In genomic region chr15:99556010-99556409, GRCh38 we compare ENCODE assay signal across 26 cellular contexts. TPM values are rescaled to one million over a fixed set of nuclear protein-coding genes. Genes with fewer than 3 reads are reported as not detected.
A peak's percentile ranks its signal among the peaks of the same experiment; 100 is the strongest.
DNase-seq lines count a peak whose midpoint lies in the region; ATAC-seq and TF ChIP-seq lines count a peak whose summit lies in the region.
"Had no signal": no experiment of that assay in that cellular context is flagged by ENCODE, and none has a peak within 500 bp of the region (broad histone marks: within the 10 kb centered on the region; RNA-seq: fewer than 3 reads in every experiment).

No MANE protein-coding gene starts in this region.

- H3K4me1 Mint-ChIP-seq in activated B cell treated with CpG ODN at 0.5 μM for 24 hours: peaks cover 37% of the 10 kb centered on the region
- H3K4me1 Mint-ChIP-seq in CD14-positive monocyte: peaks cover 8% of the 10 kb centered on the region
- H3K4me1 Mint-ChIP-seq: activated CD4-positive, alpha-beta T cell treated with anti-CD3 and anti-CD28 coated beads, Interleukin-2, amount 10 ng/mL, durations not matched to agents 24 days and 14 days; natural killer cell had no signal

- H3K9me3 ChIP-seq in spleen: no peaks in the 10 kb centered on the region
- no peaks in the 10 kb centered on the region for H3K9me3 ChIP-seq in PC-9 (ENCODE audit: insufficient read depth, low read depth)
- H3K9me3 ChIP-seq: left ventricle myocardium inferior, transverse colon had no signal

- H3K36me3 Mint-ChIP-seq in activated B cell treated with CpG ODN at 0.5 μM for 24 hours (ENCODE audit: low read depth): no peaks in the 10 kb centered on the region
- no peaks in the 10 kb centered on the region for H3K36me3 Mint-ChIP-seq in CD14-positive monocyte
- H3K36me3 Mint-ChIP-seq: natural killer cell had no signal

- POLR2A ChIA-PET in activated B cell treated with CpG ODN at 0.5 μM for 24 hours (lab: Charles Lee): interaction anchor here (0.9 to 2.3 kb wide), 5 partner anchors 9 to 52 kb away, joined by 3 to 12 read pairs (median 5); no protein-coding TSS in a partner anchor
- POLR2A ChIA-PET in PC-9 (lab: Charles Lee; ENCODE audit: unreplicated experiment): interaction anchor here (0.6 kb wide), 1 partner anchor 91 kb away, joined by 8 read pairs; no protein-coding TSS in a partner anchor

- H3K27me3 ChIP-seq in spleen (replicated peaks in 1 of 7) (no peaks in the 10 kb centered on the region), PC-9 (ENCODE audit: insufficient read depth, low read depth) (no peaks in the 10 kb centered on the region)
- H3K27me3 ChIP-seq: transverse colon had no signal

- H3K27ac ChIP-seq in spleen (peak overlapping the region in 3 of 8 donors; percentile 0 to 25 (median 15)), PC-9 (no peak overlapping the region)
- H3K27ac ChIP-seq: GM23248, HL-60, left ventricle myocardium inferior, transverse colon, WERI-Rb-1 had no signal

- no peak for TF ChIP-seq POLR2A in spleen (IDR thresholded peaks at IDR 0.05)

- H3K36me3 ChIP-seq in spleen (no peaks in the 10 kb centered on the region), PC-9 (ENCODE audit: low read depth) (no peaks in the 10 kb centered on the region)
- H3K36me3 ChIP-seq: left ventricle myocardium inferior, transverse colon, WERI-Rb-1 had no signal

- TF ChIP-seq CTCF in activated B cell treated with CpG ODN at 0.5 μM for 24 hours (IDR thresholded peaks at IDR 0.05) (no peak), spleen (IDR thresholded peaks at IDR 0.05 in 8 of 11, conservative IDR thresholded peaks at IDR 0.05 in 3 of 11) (no peak), CD14-positive monocyte (IDR thresholded peaks at IDR 0.05) (no peak), PC-9 (conservative IDR thresholded peaks at IDR 0.05) (no peak)

- H3K27ac Mint-ChIP-seq in activated B cell treated with CpG ODN at 0.5 μM for 24 hours: peak overlapping the region; percentile 73
- H3K27ac Mint-ChIP-seq in CD14-positive monocyte: peak overlapping the region in 1 of 7 donors; percentile 49
- H3K27ac Mint-ChIP-seq: activated CD4-positive, alpha-beta T cell treated with anti-CD3 and anti-CD28 coated beads, Interleukin-2, amount 10 ng/mL, durations not matched to agents 24 days and 14 days; activated T-cell treated with anti-CD3 and anti-CD28 coated beads, Interleukin-2, amount 50 U/mL, for 24 hours; HFFc6; natural killer cell had no signal

- no peak overlapping the region for H2AFZ ChIP-seq in PC-9
- H2AFZ ChIP-seq: GM23248 had no signal

- H4K20me1 ChIP-seq in PC-9 (ENCODE audit: insufficient read depth): no peaks in the 10 kb centered on the region

- peak; percentile 8 for DNase-seq in DMS 273 treated with DMSO at 0.1 percent for 48 hours (lab: John Stamatoyannopoulos, UW)
- peak; percentile 67 for DNase-seq in NCI-H2171 treated with DMSO at 0.1 percent for 48 hours (lab: John Stamatoyannopoulos, UW)
- no peak for DNase-seq in activated B cell treated with CpG ODN at 0.5 μM for 24 hours
- peak; percentile 77 for DNase-seq in spleen
- no peak for DNase-seq in CD14-positive monocyte (ENCODE audit: low spot score)
- no peak for DNase-seq in PC-9
- no peak for DNase-seq in SW 1271 (lab: John Stamatoyannopoulos, UW)
- DNase-seq: ACHN; activated CD4-positive, alpha-beta T cell treated with anti-CD3 and anti-CD28 coated beads, Interleukin-2, amount 10 ng/mL, durations not matched to agents 24 days and 14 days; activated T-cell treated with anti-CD3 and anti-CD28 coated beads, Interleukin-2, amount 50 U/mL, for 24 hours; C1 segment of cervical spinal cord; EL; glutamatergic neuron; GM23248; HFFc6; islet precursor cell; Kasumi-1; left ventricle myocardium inferior; midbrain; natural killer cell; NCI-H1048; NCI-H187 treated with DMSO at 0.1 percent for 48 hours; transverse colon; WERI-Rb-1 had no signal

- H3K27me3 Mint-ChIP-seq in activated B cell treated with CpG ODN at 0.5 μM for 24 hours: no peaks in the 10 kb centered on the region
- H3K27me3 Mint-ChIP-seq in CD14-positive monocyte (ENCODE audit: low read depth in 3 of 3): peaks cover 0 to 7% (median 3%) of the 10 kb centered on the region in 3 donors
- H3K27me3 Mint-ChIP-seq: activated T-cell treated with anti-CD3 and anti-CD28 coated beads, Interleukin-2, amount 50 U/mL, for 24 hours had no signal

- no TSS peak for BruUV-seq in PC-9 (replicated peaks; lab: Mats Ljungman, UMichigan)

- H3K4me1 ChIP-seq in spleen (peaks cover 0 to 11% (median 0%) of the 10 kb centered on the region in 6 donors), PC-9 (replicated peaks; ENCODE audit: insufficient read depth) (no peaks in the 10 kb centered on the region)
- H3K4me1 ChIP-seq: left ventricle myocardium inferior, transverse colon had no signal

- H3K4me3 ChIP-seq in spleen (no peak overlapping the region), PC-9 (no peak overlapping the region)
- H3K4me3 ChIP-seq: GM23248, left ventricle myocardium inferior, transverse colon had no signal

- WGBS in spleen, 5 donors: 49 to 81% (median 78%) methylated on average over 5 of the region's 5 CpGs

- H3K9me3 Mint-ChIP-seq in activated B cell treated with CpG ODN at 0.5 μM for 24 hours: no peaks in the 10 kb centered on the region
- peaks cover 0 to 2% (median 0%) of the 10 kb centered on the region in 7 donors for H3K9me3 Mint-ChIP-seq in CD14-positive monocyte
- H3K9me3 Mint-ChIP-seq: activated CD4-positive, alpha-beta T cell treated with anti-CD3 and anti-CD28 coated beads, Interleukin-2, amount 10 ng/mL, durations not matched to agents 24 days and 14 days; activated T-cell treated with anti-CD3 and anti-CD28 coated beads, Interleukin-2, amount 50 U/mL, for 24 hours; HFFc6; natural killer cell had no signal

- H3F3A ChIP-seq in PC-9 (ENCODE audit: insufficient read depth, low read depth): no peaks in the 10 kb centered on the region

- intact Hi-C loops in activated B cell treated with CpG ODN at 0.5 μM for 24 hours (cut with micrococcal nuclease) (loop anchor here (1.0 kb wide), 1 partner anchor 8 kb away; no protein-coding TSS in a partner anchor), spleen (cut with DNase I; ENCODE audit: low total_unique reads) (no loop called here), CD14-positive monocyte (cut with micrococcal nuclease) (no loop called here), PC-9 (cut with micrococcal nuclease; ENCODE audit: unreplicated experiment) (no loop called here)

- H3K4me3 Mint-ChIP-seq in activated B cell treated with CpG ODN at 0.5 μM for 24 hours (no peak overlapping the region), CD14-positive monocyte (no peak overlapping the region)
- H3K4me3 Mint-ChIP-seq: activated CD4-positive, alpha-beta T cell treated with anti-CD3 and anti-CD28 coated beads, Interleukin-2, amount 10 ng/mL, durations not matched to agents 24 days and 14 days; activated T-cell treated with anti-CD3 and anti-CD28 coated beads, Interleukin-2, amount 50 U/mL, for 24 hours; HFFc6; natural killer cell had no signal

- CTCF ChIA-PET in activated B cell treated with CpG ODN at 0.5 μM for 24 hours (lab: Charles Lee) (interaction anchor here (0.8 kb wide), 1 partner anchor 148 kb away, joined by 5 read pairs; no protein-coding TSS in a partner anchor), PC-9 (lab: Charles Lee) (no interaction called here)

- peak; percentile 82 for ATAC-seq in activated B cell treated with CpG ODN at 0.5 μM for 24 hours (ENCODE audit: low read depth)
- ATAC-seq in GM21390 (IDR thresholded peaks at IDR 0.05; ENCODE audit: unreplicated experiment): no peak
- ATAC-seq: natural killer cell had no signal

- no peaks in the 10 kb centered on the region for H3K79me2 ChIP-seq in PC-9 (ENCODE audit: low read depth)

- H3K9me2 ChIP-seq in PC-9 (ENCODE audit: insufficient read depth): no peaks in the 10 kb centered on the region

- H3K4me2 ChIP-seq in PC-9: no peak overlapping the region

RNA-seq across cellular contexts. Expression of gene MEF2A, which starts 9.8 kb away (rescaled TPM):
- total RNA-seq in activated B cell treated with CpG ODN at 0.5 μM for 24 hours (75.7 and 88.3 TPM in 2 replicates), spleen (100 to 1,000 TPM in 3 of 7 donors, 10 to 100 TPM in 4; 74.2 to 143 (median 96.4) TPM), PC-9 (2021) (25.7 and 31.8 TPM in 2 replicates)
- polyA plus RNA-seq in spleen (10 to 100 TPM; 21.9 to 27.8 (median 27.2) TPM), CD14-positive monocyte (10 to 100 TPM; 20.3 to 33.5 TPM)

Comparison
In these comparisons a context has a peak if more than half of its experiments do, and no peak if none do; other contexts are left out.
1. DNase-seq: peak in DMS 273 treated with DMSO at 0.1 percent for 48 hours (single experiment), NCI-H2171 treated with DMSO at 0.1 percent for 48 hours (single experiment) and spleen (single experiment); none in activated B cell treated with CpG ODN at 0.5 μM for 24 hours (single experiment), CD14-positive monocyte (single experiment), PC-9 (0 of 2) and SW 1271 (0 of 2).